Comparison of ENCODE assay signal across 8 cellular contexts in the genomic region with DNA sequence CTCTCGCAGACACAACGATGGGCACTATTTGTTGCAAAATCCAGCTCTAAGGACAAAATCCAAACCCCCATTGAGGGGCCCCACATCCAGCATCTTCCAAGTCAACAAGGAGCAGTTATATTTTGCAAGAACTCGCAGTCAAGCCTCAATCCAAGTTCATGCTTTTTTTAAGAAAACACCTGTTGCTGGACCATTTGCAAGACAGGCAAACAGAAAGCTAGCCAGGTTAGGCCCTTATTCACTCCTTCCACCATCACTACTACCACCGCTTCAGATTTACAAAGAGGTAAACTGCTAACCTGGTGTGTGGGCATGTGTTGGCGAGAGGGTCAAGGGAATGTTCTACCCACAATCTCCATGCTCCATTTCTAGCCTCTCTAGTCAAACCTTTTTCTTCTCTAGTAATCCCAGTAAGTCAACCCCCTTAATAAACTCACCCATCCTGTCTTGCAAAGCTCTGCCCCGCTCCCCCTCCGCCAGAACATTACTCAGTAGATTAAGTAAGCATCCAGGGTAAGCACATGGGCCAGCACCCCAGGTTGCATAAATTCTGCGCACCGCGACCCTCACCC. TPM values are rescaled to one million over a fixed set of nuclear protein-coding genes. Genes with fewer than 3 reads are reported as not detected.
A peak's percentile ranks its signal among the peaks of the same experiment; 100 is the strongest.
DNase-seq lines count a peak whose midpoint lies in the region; ATAC-seq and TF ChIP-seq lines count a peak whose summit lies in the region.

No MANE protein-coding gene starts in this region.

- H3K4me3 ChIP-seq in body of pancreas (peak overlapping the region; percentile 84 to 87), mesendoderm (ENCODE audit: low read length) (peak overlapping the region; percentile 81)

- no peak overlapping the region for H2BK120ac ChIP-seq in mesendoderm (ENCODE audit: low read depth, low read length)

- TF ChIP-seq CTCF in body of pancreas (IDR thresholded peaks at IDR 0.05), result no peak
- no peak for TF ChIP-seq CTCF in GM20000 (IDR thresholded peaks at IDR 0.05; ENCODE audit: extremely low read depth, missing control alignments)

- H4K8ac ChIP-seq in mesendoderm (ENCODE audit: low read depth, low read length), result peak overlapping the region; percentile 60

- no peak overlapping the region for H4K5ac ChIP-seq in mesendoderm (ENCODE audit: low read length)

- peak overlapping the region; percentile 84 for H3K56ac ChIP-seq in mesendoderm (ENCODE audit: low read length)

- peaks cover 27% of the 10 kb centered on the region for H3K4me1 ChIP-seq in body of pancreas
- no peaks in the 10 kb centered on the region for H3K4me1 ChIP-seq in mesendoderm (ENCODE audit: control insufficient read depth, low read depth, low read length)

- peak; percentile 4 for DNase-seq in ACHN
- DNase-seq in HPDE6-E6E7 (ENCODE audit: extremely low spot score), result peak; percentile 21
- peak in 3 of 4 donors; percentile 10 to 33 (median 24) for DNase-seq in body of pancreas
- DNase-seq in mesendoderm, result peak; percentile 36
- DNase-seq in KG1 (lab: John Stamatoyannopoulos, UW), result no peak
- DNase-seq in NCI-H1436 (lab: John Stamatoyannopoulos, UW), result no peak
- DNase-seq in GM20000 (ENCODE audit: low spot score), result no peak

- intact Hi-C loops in body of pancreas (cut with DNase I), result no loop called here

- no peak overlapping the region for H3K18ac ChIP-seq in mesendoderm (ENCODE audit: low read length)

- peaks cover 2% of the 10 kb centered on the region for H3K79me2 ChIP-seq in mesendoderm (ENCODE audit: control insufficient read depth, insufficient read depth, low read length)

- in situ Hi-C loops in ACHN (cut with HindIII; ENCODE audit: low pct_ligation_motif_present, low pct_unique_long_range_greater_than_20kb, low sequenced_read_pairs), result no loop called here

- no peak overlapping the region for H3K23ac ChIP-seq in mesendoderm (ENCODE audit: low read length)

- H3K79me1 ChIP-seq in mesendoderm (ENCODE audit: low read length), result peaks cover 10% of the 10 kb centered on the region

- no peak overlapping the region for H2BK5ac ChIP-seq in mesendoderm (ENCODE audit: low read length)

- ATAC-seq in body of pancreas (peak; percentile 2), GM18868 (IDR thresholded peaks at IDR 0.05; ENCODE audit: unreplicated experiment) (no peak)

- H3K4ac ChIP-seq in mesendoderm (ENCODE audit: low read depth, low read length), result no peak overlapping the region

- H2AK5ac ChIP-seq in mesendoderm (ENCODE audit: low read length), result no peak overlapping the region

- H3K4me2 ChIP-seq in mesendoderm (ENCODE audit: low read length), result peak overlapping the region; percentile 84

- H3K9ac ChIP-seq in mesendoderm (ENCODE audit: low read length), result peak overlapping the region; percentile 78

- H3K27me3 ChIP-seq in body of pancreas (no peaks in the 10 kb centered on the region), mesendoderm (ENCODE audit: insufficient read depth, low read length, poor library complexity) (no peaks in the 10 kb centered on the region)

- 30 to 31% methylated on average over 10 of the region's 10 CpGs for WGBS in body of pancreas, 2 donors
- WGBS in mesendoderm (ENCODE audit: extremely low coverage, insufficient coverage, low lambda C conversion rate), result no CpG with 5 or more reads among the region's 10 CpGs

- H2BK15ac ChIP-seq in mesendoderm (replicated peaks; ENCODE audit: low read depth), result no peak overlapping the region

- H3K36me3 ChIP-seq in body of pancreas (replicated peaks in 1 of 2; ENCODE audit: insufficient read depth in 1 of 2, low read depth in 2 of 2) (no peaks in the 10 kb centered on the region), mesendoderm (ENCODE audit: control insufficient read depth, insufficient read depth, low read length) (no peaks in the 10 kb centered on the region)

- H3K27ac ChIP-seq in body of pancreas (peak overlapping the region in 3 of 4 donors; percentile 67 to 82 (median 74)), mesendoderm (ENCODE audit: low read depth, low read length) (no peak overlapping the region)

- TF ChIP-seq POLR2A in body of pancreas (IDR thresholded peaks at IDR 0.05), result no peak

- H3K9me3 ChIP-seq in body of pancreas, result no peaks in the 10 kb centered on the region

RNA-seq across cellular contexts. Expression of a gene that starts 0.7 kb away (rescaled TPM):
- 10 to 100 TPM; 17.4 to 59.7 TPM for total RNA-seq in body of pancreas
- 56.6 TPM for polyA plus RNA-seq in mesendoderm (2013, experiment 1 of 2)
- polyA plus RNA-seq in mesendoderm (2013, experiment 2 of 2), result 53.9 TPM

RNA-seq across cellular contexts. Expression of a gene that starts 50.7 kb away (rescaled TPM):
- total RNA-seq in body of pancreas, result 100 to 1,000 TPM in 1 of 2 donors, 10 to 100 TPM in 1; 85.4 to 124 TPM
- 97.6 TPM for polyA plus RNA-seq in mesendoderm (2013, experiment 1 of 2)
- 97.1 TPM for polyA plus RNA-seq in mesendoderm (2013, experiment 2 of 2)

Comparison
In these comparisons a context has a peak if more than half of its experiments do, and no peak if none do; other contexts are left out.
1. DNase-seq: peak in ACHN (single experiment), HPDE6-E6E7 (single experiment), body of pancreas (3 of 4) and mesendoderm (single experiment); none in KG1 (single experiment), NCI-H1436 (single experiment) and GM20000 (single experiment).